Comparison of ENCODE assay signal across 8 cellular contexts in genomic region chr7:55086413-55087201, GRCh38.
A peak's percentile ranks its signal among the peaks of the same experiment; 100 is the strongest.
DNase-seq lines count a peak whose midpoint lies in the region; ATAC-seq and TF ChIP-seq lines count a peak whose summit lies in the region.

No MANE protein-coding gene starts in this region.

- no peaks in the 10 kb centered on the region for H3K9me3 Mint-ChIP-seq in activated CD8-positive, alpha-beta memory T cell treated with anti-CD3 and anti-CD28 coated beads, Interleukin-2, amount 10 ng/mL, durations not matched to agents 7 days and 5 days (ENCODE audit: low read depth)
- H3K9me3 Mint-ChIP-seq in naive B cell: peaks cover 0 to 2% (median 0%) of the 10 kb centered on the region in 7 donors

- peaks cover 2% of the 10 kb centered on the region for H3K27me3 Mint-ChIP-seq in activated CD8-positive, alpha-beta memory T cell treated with anti-CD3 and anti-CD28 coated beads, Interleukin-2, amount 10 ng/mL, durations not matched to agents 7 days and 5 days
- peaks cover 52 to 71% (median 62%) of the 10 kb centered on the region in 3 donors for H3K27me3 Mint-ChIP-seq in naive B cell

- DNase-seq in activated CD8-positive, alpha-beta memory T cell treated with anti-CD3 and anti-CD28 coated beads for 24 hours: peak; percentile 70
- DNase-seq in activated CD8-positive, alpha-beta memory T cell treated with anti-CD3 and anti-CD28 coated beads, Interleukin-2, amount 10 ng/mL, durations not matched to agents 7 days and 5 days: no peak
- DNase-seq in HFF-Myc (ENCODE audit: extremely low read depth, low read depth): peak; percentile 53
- peak; percentile 6 for DNase-seq in NCI-H69 (lab: John Stamatoyannopoulos, UW)
- peak; percentile 78 for DNase-seq in dedifferentiated amniotic fluid mesenchymal stem cell (ENCODE audit: extremely low spot score)
- peak; percentile 5 for DNase-seq in naive B cell
- no peak for DNase-seq in iPS-NIHi7 (ENCODE audit: extremely low spot score)
- DNase-seq in activated gamma-delta T cell (lab: John Stamatoyannopoulos, UW): no peak

- H3K4me1 Mint-ChIP-seq in activated CD8-positive, alpha-beta memory T cell treated with anti-CD3 and anti-CD28 coated beads, Interleukin-2, amount 10 ng/mL, durations not matched to agents 7 days and 5 days: peaks cover 11% of the 10 kb centered on the region
- peaks cover 3 to 13% (median 13%) of the 10 kb centered on the region in 3 donors for H3K4me1 Mint-ChIP-seq in naive B cell

- no peak for ATAC-seq in activated CD8-positive, alpha-beta memory T cell treated with anti-CD3 and anti-CD28 coated beads, Interleukin-2, amount 10 ng/mL, durations not matched to agents 7 days and 5 days
- peak; percentile 71 to 78 for ATAC-seq in naive B cell (ENCODE audit: low read depth in 2 of 2)

- CTCF ChIA-PET in activated CD8-positive, alpha-beta memory T cell treated with anti-CD3 and anti-CD28 coated beads, Interleukin-2, amount 10 ng/mL, durations not matched to agents 7 days and 5 days (lab: Charles Lee): interaction anchor here (1.1 to 1.3 kb wide), 3 partner anchors 72 to 329 kb away, joined by 3 read pairs; no protein-coding TSS in a partner anchor

- TF ChIP-seq CTCF in HFF-Myc (IDR thresholded peaks at IDR 0.05; ENCODE audit: low read depth, low read length, missing control alignments): no peak

- H3K4me3 ChIP-seq in HFF-Myc (replicated peaks; ENCODE audit: low read depth, low read length): peak overlapping the region; percentile 34

- no peak overlapping the region for H3K27ac Mint-ChIP-seq in activated CD8-positive, alpha-beta memory T cell treated with anti-CD3 and anti-CD28 coated beads, Interleukin-2, amount 10 ng/mL, durations not matched to agents 7 days and 5 days
- H3K27ac Mint-ChIP-seq in naive B cell: peak overlapping the region in 2 of 6 donors; percentile 4 to 29

- H3K36me3 Mint-ChIP-seq in activated CD8-positive, alpha-beta memory T cell treated with anti-CD3 and anti-CD28 coated beads, Interleukin-2, amount 10 ng/mL, durations not matched to agents 7 days and 5 days: no peaks in the 10 kb centered on the region
- H3K36me3 Mint-ChIP-seq in naive B cell: no peaks in the 10 kb centered on the region

- no peak overlapping the region for H3K4me3 Mint-ChIP-seq in activated CD8-positive, alpha-beta memory T cell treated with anti-CD3 and anti-CD28 coated beads, Interleukin-2, amount 10 ng/mL, durations not matched to agents 7 days and 5 days
- peak overlapping the region in 2 of 8 donors; percentile 0 to 44 for H3K4me3 Mint-ChIP-seq in naive B cell

Comparison
In these comparisons a context has a peak if more than half of its experiments do, and no peak if none do; other contexts are left out.
1. DNase-seq: peak in activated CD8-positive, alpha-beta memory T cell treated with anti-CD3 and anti-CD28 coated beads for 24 hours (single experiment), HFF-Myc (single experiment), NCI-H69 (single experiment), dedifferentiated amniotic fluid mesenchymal stem cell (single experiment) and naive B cell (single experiment); none in activated CD8-positive, alpha-beta memory T cell treated with anti-CD3 and anti-CD28 coated beads, Interleukin-2, amount 10 ng/mL, durations not matched to agents 7 days and 5 days (single experiment), iPS-NIHi7 (single experiment) and activated gamma-delta T cell (single experiment).